In genomic region chr16:4087099-4087885, GRCh38 we compare ENCODE assay signal across 26 cellular contexts. TPM values are rescaled to one million over a fixed set of nuclear protein-coding genes. Genes with fewer than 3 reads are reported as not detected.
DNase-seq lines count a peak whose midpoint lies in the region; ATAC-seq and TF ChIP-seq lines count a peak whose summit lies in the region.
"Had no signal": no experiment of that assay in that cellular context is flagged by ENCODE, and none has a peak within 500 bp of the region (broad histone marks: within the 10 kb centered on the region; RNA-seq: fewer than 3 reads in every experiment).

No MANE protein-coding gene starts in this region.

- H3K4me3 ChIP-seq in HEK293 (ENCODE audit: low read depth, low read length) (no peak overlapping the region), liver (ENCODE audit: low read depth in 1 of 3, low read length in 3 of 3) (no peak overlapping the region), suprapubic skin (no peak overlapping the region)
- H3K4me3 ChIP-seq: body of pancreas, colonic mucosa had no signal

- H3K27ac ChIP-seq in HEK293 (ENCODE audit: extremely low read depth, low read depth, low read length) (no peak overlapping the region), liver (ENCODE audit: low read depth in 1 of 2, low read length in 2 of 2) (peak overlapping the region; percentile 43 to 55), suprapubic skin (no peak overlapping the region)
- H3K27ac ChIP-seq: body of pancreas, colonic mucosa had no signal

- H3K9ac ChIP-seq in liver (ENCODE audit: low read depth in 1 of 2, low read length in 2 of 2) = no peak overlapping the region

- peak overlapping the region; percentile 60 for H3K27ac Mint-ChIP-seq in central memory CD8-positive, alpha-beta T cell (ENCODE audit: low read depth)
- peak overlapping the region in 3 of 10 donors; percentile 4 to 54 (median 46) for H3K27ac Mint-ChIP-seq in naive thymus-derived CD8-positive, alpha-beta T cell
- H3K27ac Mint-ChIP-seq: activated CD4-positive, alpha-beta memory T cell treated with anti-CD3 and anti-CD28 coated beads, Interleukin-2, amount 10 ng/mL, durations not matched to agents 7 days and 5 days; activated naive CD8-positive, alpha-beta T cell; stimulated activated naive B cell treated with anti-CD40 and anti-IgM and Interleukin-4, amounts not matched to agents 10 μg/mL and 1 μg/mL and 100 μg/mL, for 72 hours; T-helper 1 cell treated with Interleukin-12 subunit alpha and Interleukin-12 subunit beta and Interleukin-4 antibody, amounts not matched to agents 30 μg/mL and 1 μg/mL, for 36 hours had no signal

- H3K27me3 ChIP-seq in liver (ENCODE audit: control insufficient read depth in 4 of 4, insufficient read depth in 4 of 4, low read length in 3 of 4) (no peaks in the 10 kb centered on the region), suprapubic skin (no peaks in the 10 kb centered on the region)
- H3K27me3 ChIP-seq: body of pancreas, colonic mucosa had no signal

- TF ChIP-seq EP300 in suprapubic skin (IDR thresholded peaks at IDR 0.05) = no peak

- no peak for DNase-seq in central memory CD8-positive, alpha-beta T cell (ENCODE audit: low spot score in 2 of 2)
- DNase-seq in suprapubic skin (ENCODE audit: low spot score in 2 of 2) = peak; percentile 21 to 32
- no peak for DNase-seq in middle frontal gyrus (ENCODE audit: extremely low spot score, low spot score)
- DNase-seq in naive thymus-derived CD8-positive, alpha-beta T cell = no peak
- DNase-seq in NCI-H2171 treated with DMSO at 0.1 percent for 48 hours (lab: John Stamatoyannopoulos, UW) = no peak
- DNase-seq: activated CD4-positive, alpha-beta memory T cell treated with anti-CD3 and anti-CD28 coated beads, Interleukin-2, amount 10 ng/mL, durations not matched to agents 7 days and 5 days; activated CD4-positive, CD25-positive, alpha-beta regulatory T cell; activated T-cell treated with anti-CD3 and anti-CD28 coated beads, Interleukin-2, amount 50 U/mL, for 48 hours; AML-193; body of pancreas; Calu3; colonic mucosa; EL; foreskin melanocyte; Karpas-422; NCI-H1105; NCI-H526 treated with DMSO at 0.1 percent for 48 hours; OCI-M1; SHP77 treated with DMSO at 0.1 percent for 48 hours; stimulated activated naive B cell treated with anti-CD40 and anti-IgM and Interleukin-4, amounts not matched to agents 10 μg/mL and 1 μg/mL and 100 μg/mL, for 72 hours; trophoblast cell had no signal

- ATAC-seq in central memory CD8-positive, alpha-beta T cell (replicated peaks; ENCODE audit: extremely low read depth, poor library complexity, severe bottlenecking) = no peak
- no peak for ATAC-seq in HG03196 (IDR thresholded peaks at IDR 0.05; ENCODE audit: unreplicated experiment)
- ATAC-seq in naive thymus-derived CD8-positive, alpha-beta T cell = no peak
- ATAC-seq: body of pancreas; stimulated activated naive B cell treated with anti-CD40 and anti-IgM and Interleukin-4, amounts not matched to agents 10 μg/mL and 1 μg/mL and 100 μg/mL, for 72 hours had no signal

- no peak overlapping the region for H3K4me3 Mint-ChIP-seq in central memory CD8-positive, alpha-beta T cell
- H3K4me3 Mint-ChIP-seq in naive thymus-derived CD8-positive, alpha-beta T cell = no peak overlapping the region
- H3K4me3 Mint-ChIP-seq: activated CD4-positive, alpha-beta memory T cell treated with anti-CD3 and anti-CD28 coated beads, Interleukin-2, amount 10 ng/mL, durations not matched to agents 7 days and 5 days; activated naive CD8-positive, alpha-beta T cell; stimulated activated naive B cell treated with anti-CD40 and anti-IgM and Interleukin-4, amounts not matched to agents 10 μg/mL and 1 μg/mL and 100 μg/mL, for 72 hours; T-helper 1 cell treated with Interleukin-12 subunit alpha and Interleukin-12 subunit beta and Interleukin-4 antibody, amounts not matched to agents 30 μg/mL and 1 μg/mL, for 36 hours had no signal

- peak in 1 of 2 donors; percentile 20 for TF ChIP-seq RAD21 in liver (IDR thresholded peaks at IDR 0.05)

- no peaks in the 10 kb centered on the region for H3K27me3 Mint-ChIP-seq in central memory CD8-positive, alpha-beta T cell
- peaks cover 0 to 3% (median 0%) of the 10 kb centered on the region in 5 donors for H3K27me3 Mint-ChIP-seq in naive thymus-derived CD8-positive, alpha-beta T cell
- H3K27me3 Mint-ChIP-seq: activated CD4-positive, alpha-beta memory T cell treated with anti-CD3 and anti-CD28 coated beads, Interleukin-2, amount 10 ng/mL, durations not matched to agents 7 days and 5 days; activated naive CD8-positive, alpha-beta T cell; stimulated activated naive B cell treated with anti-CD40 and anti-IgM and Interleukin-4, amounts not matched to agents 10 μg/mL and 1 μg/mL and 100 μg/mL, for 72 hours had no signal

- POLR2A ChIA-PET in HEK293 (lab: Yijun Ruan, JAX) = no interaction called here
- POLR2A ChIA-PET in naive thymus-derived CD8-positive, alpha-beta T cell (lab: Charles Lee) = no interaction called here

- H3K36me3 ChIP-seq in HEK293 (ENCODE audit: control insufficient read depth in 2 of 2, insufficient read depth in 1 of 2, low read length in 2 of 2) (no peaks in the 10 kb centered on the region), liver (ENCODE audit: control insufficient read depth in 4 of 4, insufficient read depth in 3 of 4, low read depth in 1 of 4, low read length in 3 of 4) (no peaks in the 10 kb centered on the region), suprapubic skin (no peaks in the 10 kb centered on the region)
- H3K36me3 ChIP-seq: colonic mucosa had no signal

- 58% methylated on average over 12 of the region's 12 CpGs for WGBS in liver
- WGBS in suprapubic skin = 75% methylated on average over 12 of the region's 12 CpGs

- CTCF ChIA-PET in HEK293 (lab: Yijun Ruan, JAX) = no interaction called here

- TF ChIP-seq POLR2A in suprapubic skin (IDR thresholded peaks at IDR 0.05) = no peak

- H3K9me3 Mint-ChIP-seq in central memory CD8-positive, alpha-beta T cell = no peaks in the 10 kb centered on the region
- H3K9me3 Mint-ChIP-seq in naive thymus-derived CD8-positive, alpha-beta T cell = no peaks in the 10 kb centered on the region
- H3K9me3 Mint-ChIP-seq: activated CD4-positive, alpha-beta memory T cell treated with anti-CD3 and anti-CD28 coated beads, Interleukin-2, amount 10 ng/mL, durations not matched to agents 7 days and 5 days had no signal

- no peak for TF ChIP-seq CTCF in HEK293 (tag by site-specific recombination; IDR thresholded peaks at IDR 0.05)
- no peak for TF ChIP-seq CTCF in liver (IDR thresholded peaks at IDR 0.05; ENCODE audit: low read depth, low read length, missing input control)
- TF ChIP-seq CTCF in suprapubic skin (IDR thresholded peaks at IDR 0.05) = no peak

- H3K4me1 Mint-ChIP-seq in central memory CD8-positive, alpha-beta T cell = peaks cover 23% of the 10 kb centered on the region
- peaks cover 7 to 18% (median 11%) of the 10 kb centered on the region in 4 donors for H3K4me1 Mint-ChIP-seq in naive thymus-derived CD8-positive, alpha-beta T cell

- H3K4me1 ChIP-seq in HEK293 (ENCODE audit: control insufficient read depth, insufficient read depth, low read length) (no peaks in the 10 kb centered on the region), liver (ENCODE audit: control insufficient read depth in 4 of 4, insufficient read depth in 4 of 4, low read length in 3 of 4) (peaks cover 5 to 41% (median 29%) of the 10 kb centered on the region in 4 donors), suprapubic skin (peaks cover 25% of the 10 kb centered on the region)
- H3K4me1 ChIP-seq: colonic mucosa had no signal

- H3K36me3 Mint-ChIP-seq in central memory CD8-positive, alpha-beta T cell (ENCODE audit: insufficient read depth) = no peaks in the 10 kb centered on the region
- no peaks in the 10 kb centered on the region for H3K36me3 Mint-ChIP-seq in naive thymus-derived CD8-positive, alpha-beta T cell
- H3K36me3 Mint-ChIP-seq: activated naive CD8-positive, alpha-beta T cell had no signal

- H3K9me3 ChIP-seq in HEK293 (ENCODE audit: control insufficient read depth, insufficient read depth, low read depth, low read length) (no peaks in the 10 kb centered on the region), liver (ENCODE audit: control insufficient read depth in 4 of 4, low read length in 3 of 4) (no peaks in the 10 kb centered on the region), suprapubic skin (no peaks in the 10 kb centered on the region)
- H3K9me3 ChIP-seq: body of pancreas, colonic mucosa had no signal

TF ChIP-seq in HEK293, 187 proteins besides CTCF, POLR2A, EP300 and RAD21 (continues in another document):
- TF ChIP-seq ZNF521 (tag by site-specific recombination; IDR thresholded peaks at IDR 0.05) = no peak
- no peak for TF ChIP-seq ZNF133 (tag by site-specific recombination; IDR thresholded peaks at IDR 0.05)
- TF ChIP-seq ZNF366 (tag by site-specific recombination; conservative IDR thresholded peaks at IDR 0.05) = peak; percentile 52; the same call in 1 of the 2 replicates
- peak; percentile 24; the same call in 1 of the 2 replicates for TF ChIP-seq PRDM1 (tag by site-specific recombination; IDR thresholded peaks at IDR 0.05)
- no peak for TF ChIP-seq ZNF302 (tag by site-specific recombination; IDR thresholded peaks at IDR 0.05; ENCODE audit: low read depth)
- TF ChIP-seq ZNF621 (tag by site-specific recombination; IDR thresholded peaks at IDR 0.05) = no peak

RNA-seq across cellular contexts. Expression of gene ADCY9, which starts 28.9 kb away (rescaled TPM):
- total RNA-seq in liver (10 to 100 TPM in 1 of 2 donors, 1 to 10 TPM in 1; 9.6 to 25.1 TPM), suprapubic skin (10 to 100 TPM; 21.5 to 27.2 (median 26.4) TPM)
- 10 to 100 TPM in 1 of 2 donors, 1 to 10 TPM in 1; 3.6 to 12.5 TPM for polyA plus RNA-seq in liver
- total RNA-seq in naive thymus-derived CD8-positive, alpha-beta T cell = 1 to 10 TPM; 6.2 to 6.5 TPM
- polyA plus RNA-seq in naive thymus-derived CD8-positive, alpha-beta T cell = under 1 TPM; 0.20 to 0.75 (median 0.71) TPM

Comparison
In these comparisons a context has a peak if more than half of its experiments do, and no peak if none do; other contexts are left out.
1. H3K27ac ChIP-seq: peak in liver (2 of 2); none in HEK293 (single experiment) and suprapubic skin (single experiment).
2. DNase-seq: peak in suprapubic skin (2 of 2); none in central memory CD8-positive, alpha-beta T cell (0 of 2), middle frontal gyrus (single experiment), naive thymus-derived CD8-positive, alpha-beta T cell (0 of 10) and NCI-H2171 treated with DMSO at 0.1 percent for 48 hours (single experiment).